Comparison of ENCODE assay signal across 38 cellular contexts in the genomic region with DNA sequence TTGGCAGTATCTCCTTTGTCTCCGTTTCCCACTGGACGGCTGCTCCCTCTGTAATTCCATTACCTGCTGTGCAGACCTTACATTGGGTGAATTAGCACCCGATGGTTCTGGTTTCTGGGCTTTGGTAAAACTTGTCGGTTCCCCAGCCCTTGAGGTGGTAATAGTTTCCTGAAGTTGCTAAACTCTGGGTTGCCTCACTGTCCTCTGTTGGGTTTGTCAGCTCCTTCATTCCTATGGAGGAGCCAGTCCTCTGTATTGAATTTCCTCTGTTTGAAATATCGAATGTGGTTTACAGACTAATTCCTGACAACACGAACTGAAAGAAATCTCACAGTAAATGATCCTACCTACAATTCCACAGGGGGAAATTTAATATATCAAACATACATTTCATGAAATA.
"Had no signal": no experiment of that assay in that cellular context is flagged by ENCODE, and none has a peak within 500 bp of the region (broad histone marks: within the 10 kb centered on the region; RNA-seq: fewer than 3 reads in every experiment).

No MANE protein-coding gene starts in this region.

- H3K4me3 ChIP-seq: adrenal gland, ascending aorta, body of pancreas, breast epithelium, cardiac muscle cell had no signal

- H3K9me3 Mint-ChIP-seq: activated naive CD4-positive, alpha-beta T cell treated with anti-CD3 and anti-CD28 coated beads for 36 hours; activated naive CD4-positive, alpha-beta T cell treated with anti-CD3 and anti-CD28 coated beads, Interleukin-2, amount 10 ng/mL, durations not matched to agents 7 days and 5 days; activated naive CD4-positive, alpha-beta T cell treated with anti-CD3 and anti-CD28 coated beads, Interleukin-2, amount 50 U/mL, for 24 hours; activated naive CD4-positive, alpha-beta T cell treated with anti-CD3 and anti-CD28 coated beads, Interleukin-2, amount 50 U/mL, for 72 hours; activated naive CD8-positive, alpha-beta T cell treated with anti-CD3 and anti-CD28 coated beads for 36 hours; activated naive CD8-positive, alpha-beta T cell treated with anti-CD3 and anti-CD28 coated beads, Interleukin-2, amount 10 ng/mL, durations not matched to agents 7 days and 5 days; activated naive CD8-positive, alpha-beta T cell treated with anti-CD3 and anti-CD28 coated beads, Interleukin-2, amount 50 U/mL, for 24 hours; activated T-cell treated with anti-CD3 and anti-CD28 coated beads, Interleukin-2, amount 50 U/mL, for 24 hours; activated T-cell treated with anti-CD3 and anti-CD28 coated beads, Interleukin-2, amount 50 U/mL, for 4 hours; activated T-cell treated with anti-CD3 and anti-CD28 coated beads, Interleukin-2, amount 50 U/mL, for 72 hours; activated T-helper 1 cell treated with anti-CD3 and anti-CD28 coated beads, Interleukin-12 subunit alpha, Interleukin-12 subunit beta, Interleukin-2, Interleukin-4 antibody, amounts not matched to agents 30 ng/mL and 10 ng/mL and 1 ng/mL, durations not matched to agents 14 hours and 24 hours and 36 hours; activated T-helper 17 cell treated with anti-CD3 and anti-CD28 coated beads, Interleukin-2, amount 50 U/mL, for 72 hours; activated T-helper 2 cell treated with anti-CD3 and anti-CD28 coated beads, Interferon-gamma antibody, Interleukin-2, Interleukin-4, amounts not matched to agents 10 μg/mL and 5 μg/mL and 100 μg/mL, durations not matched to agents 14 hours and 24 hours and 36 hours had no signal

- ATAC-seq: activated naive CD4-positive, alpha-beta T cell treated with anti-CD3 and anti-CD28 coated beads, Interleukin-2, amount 50 U/mL, for 72 hours; activated naive CD8-positive, alpha-beta T cell treated with anti-CD3 and anti-CD28 coated beads, Interleukin-2, amount 50 U/mL, for 24 hours; activated T-cell treated with anti-CD3 and anti-CD28 coated beads, Interleukin-2, amount 50 U/mL, for 4 hours; activated T-cell treated with anti-CD3 and anti-CD28 coated beads, Interleukin-2, amount 50 U/mL, for 72 hours; activated T-helper 17 cell treated with anti-CD3 and anti-CD28 coated beads, Interleukin-2, amount 50 U/mL, for 72 hours; body of pancreas had no signal

- H3K27me3 Mint-ChIP-seq: activated naive CD4-positive, alpha-beta T cell treated with anti-CD3 and anti-CD28 coated beads, Interleukin-2, amount 10 ng/mL, durations not matched to agents 7 days and 5 days; activated naive CD4-positive, alpha-beta T cell treated with anti-CD3 and anti-CD28 coated beads, Interleukin-2, amount 50 U/mL, for 24 hours; activated naive CD8-positive, alpha-beta T cell; activated naive CD8-positive, alpha-beta T cell treated with anti-CD3 and anti-CD28 coated beads, Interleukin-2, amount 10 ng/mL, durations not matched to agents 7 days and 5 days; activated naive CD8-positive, alpha-beta T cell treated with anti-CD3 and anti-CD28 coated beads, Interleukin-2, amount 50 U/mL, for 24 hours; activated T-helper 17 cell treated with anti-CD3 and anti-CD28 coated beads, Interleukin-2, amount 50 U/mL, for 72 hours; brain; central memory CD8-positive, alpha-beta T cell had no signal

- H3K27ac ChIP-seq: adrenal gland, ascending aorta, body of pancreas, brain microvascular endothelial cell, breast epithelium, cardiac muscle cell had no signal

- H3K9me3 ChIP-seq: adrenal gland, ascending aorta, body of pancreas, breast epithelium had no signal

- H3K36me3 ChIP-seq: adrenal gland, ascending aorta, brain microvascular endothelial cell, breast epithelium, cardiac muscle cell had no signal

- H3K36me3 Mint-ChIP-seq: activated naive CD4-positive, alpha-beta T cell treated with anti-CD3 and anti-CD28 coated beads, Interleukin-2, amount 10 ng/mL, durations not matched to agents 7 days and 5 days; activated naive CD4-positive, alpha-beta T cell treated with anti-CD3 and anti-CD28 coated beads, Interleukin-2, amount 50 U/mL, for 24 hours; activated naive CD4-positive, alpha-beta T cell treated with anti-CD3 and anti-CD28 coated beads, Interleukin-2, amount 50 U/mL, for 72 hours; activated naive CD8-positive, alpha-beta T cell; activated naive CD8-positive, alpha-beta T cell treated with anti-CD3 and anti-CD28 coated beads for 36 hours; activated naive CD8-positive, alpha-beta T cell treated with anti-CD3 and anti-CD28 coated beads, Interleukin-2, amount 10 ng/mL, durations not matched to agents 7 days and 5 days; brain had no signal

- H3K27ac Mint-ChIP-seq: activated naive CD4-positive, alpha-beta T cell treated with anti-CD3 and anti-CD28 coated beads for 36 hours; activated naive CD4-positive, alpha-beta T cell treated with anti-CD3 and anti-CD28 coated beads, Interleukin-2, amount 10 ng/mL, durations not matched to agents 7 days and 5 days; activated naive CD4-positive, alpha-beta T cell treated with anti-CD3 and anti-CD28 coated beads, Interleukin-2, amount 50 U/mL, for 24 hours; activated naive CD4-positive, alpha-beta T cell treated with anti-CD3 and anti-CD28 coated beads, Interleukin-2, amount 50 U/mL, for 72 hours; activated naive CD8-positive, alpha-beta T cell; activated naive CD8-positive, alpha-beta T cell treated with anti-CD3 and anti-CD28 coated beads for 36 hours; activated naive CD8-positive, alpha-beta T cell treated with anti-CD3 and anti-CD28 coated beads, Interleukin-2, amount 10 ng/mL, durations not matched to agents 7 days and 5 days; activated naive CD8-positive, alpha-beta T cell treated with anti-CD3 and anti-CD28 coated beads, Interleukin-2, amount 50 U/mL, for 24 hours; activated T-cell treated with anti-CD3 and anti-CD28 coated beads, Interleukin-2, amount 50 U/mL, for 24 hours; activated T-cell treated with anti-CD3 and anti-CD28 coated beads, Interleukin-2, amount 50 U/mL, for 72 hours; activated T-helper 1 cell treated with anti-CD3 and anti-CD28 coated beads, Interleukin-12 subunit alpha, Interleukin-12 subunit beta, Interleukin-2, Interleukin-4 antibody, amounts not matched to agents 30 ng/mL and 10 ng/mL and 1 ng/mL, durations not matched to agents 14 hours and 24 hours and 36 hours; activated T-helper 17 cell treated with anti-CD3 and anti-CD28 coated beads, Interleukin-2, amount 50 U/mL, for 72 hours; activated T-helper 2 cell treated with anti-CD3 and anti-CD28 coated beads, Interferon-gamma antibody, Interleukin-2, Interleukin-4, amounts not matched to agents 10 μg/mL and 5 μg/mL and 100 μg/mL, durations not matched to agents 14 hours and 24 hours and 36 hours had no signal

- H3K27me3 ChIP-seq: adrenal gland, ascending aorta, body of pancreas, brain microvascular endothelial cell, cardiac muscle cell had no signal

- FAIRE-seq: bronchial epithelial cell had no signal

- H3K4me3 Mint-ChIP-seq: activated naive CD4-positive, alpha-beta T cell treated with anti-CD3 and anti-CD28 coated beads for 36 hours; activated naive CD4-positive, alpha-beta T cell treated with anti-CD3 and anti-CD28 coated beads, Interleukin-2, amount 10 ng/mL, durations not matched to agents 7 days and 5 days; activated naive CD4-positive, alpha-beta T cell treated with anti-CD3 and anti-CD28 coated beads, Interleukin-2, amount 50 U/mL, for 24 hours; activated naive CD8-positive, alpha-beta T cell; activated naive CD8-positive, alpha-beta T cell treated with anti-CD3 and anti-CD28 coated beads for 36 hours; activated naive CD8-positive, alpha-beta T cell treated with anti-CD3 and anti-CD28 coated beads, Interleukin-2, amount 10 ng/mL, durations not matched to agents 7 days and 5 days; activated naive CD8-positive, alpha-beta T cell treated with anti-CD3 and anti-CD28 coated beads, Interleukin-2, amount 50 U/mL, for 24 hours; activated T-cell treated with anti-CD3 and anti-CD28 coated beads, Interleukin-2, amount 50 U/mL, for 24 hours; activated T-cell treated with anti-CD3 and anti-CD28 coated beads, Interleukin-2, amount 50 U/mL, for 4 hours; activated T-cell treated with anti-CD3 and anti-CD28 coated beads, Interleukin-2, amount 50 U/mL, for 72 hours; activated T-helper 1 cell treated with anti-CD3 and anti-CD28 coated beads, Interleukin-12 subunit alpha, Interleukin-12 subunit beta, Interleukin-2, Interleukin-4 antibody, amounts not matched to agents 30 ng/mL and 10 ng/mL and 1 ng/mL, durations not matched to agents 14 hours and 24 hours and 36 hours; activated T-helper 17 cell treated with anti-CD3 and anti-CD28 coated beads, Interleukin-2, amount 50 U/mL, for 72 hours; brain; central memory CD8-positive, alpha-beta T cell had no signal

- DNase-seq: activated effector memory CD4-positive, alpha-beta T cell treated with anti-CD3 and anti-CD28 coated beads, Interleukin-2, amount 50 U/mL, for 16 hours; activated effector memory CD4-positive, alpha-beta T cell treated with Interleukin-2 at 50 U/mL for 16 hours; activated gamma-delta T cell; activated gamma-delta T cell treated with Interleukin-2 at 50 U/mL for 16 hours; activated naive CD4-positive, alpha-beta T cell; activated naive CD4-positive, alpha-beta T cell treated with anti-CD3 and anti-CD28 coated beads for 36 hours; activated naive CD4-positive, alpha-beta T cell treated with anti-CD3 and anti-CD28 coated beads, Interleukin-2, amount 10 ng/mL, durations not matched to agents 7 days and 5 days; activated naive CD4-positive, alpha-beta T cell treated with anti-CD3 and anti-CD28 coated beads, Interleukin-2, amount 50 U/mL, for 16 hours; activated naive CD4-positive, alpha-beta T cell treated with Interleukin-2 at 50 U/mL for 16 hours; activated naive CD8-positive, alpha-beta T cell treated with anti-CD3 and anti-CD28 coated beads for 36 hours; activated naive CD8-positive, alpha-beta T cell treated with anti-CD3 and anti-CD28 coated beads, Interleukin-2, amount 10 ng/mL, durations not matched to agents 7 days and 5 days; activated naive CD8-positive, alpha-beta T cell treated with anti-CD3 and anti-CD28 coated beads, Interleukin-2, amount 50 U/mL, for 24 hours; activated T-cell treated with anti-CD3 and anti-CD28 coated beads for 4 hours; activated T-cell treated with anti-CD3 and anti-CD28 coated beads, Interleukin-2, amount 50 U/mL, for 1 hour; activated T-cell treated with anti-CD3 and anti-CD28 coated beads, Interleukin-2, amount 50 U/mL, for 24 hours; activated T-cell treated with anti-CD3 and anti-CD28 coated beads, Interleukin-2, amount 50 U/mL, for 4 hours; activated T-cell treated with anti-CD3 and anti-CD28 coated beads, Interleukin-2, amount 50 U/mL, for 48 hours; activated T-cell treated with anti-CD3 and anti-CD28 coated beads, Interleukin-2, amount 50 U/mL, for 72 hours; adrenal gland; amniotic stem cell; aorta; body of pancreas; brain microvascular endothelial cell; caudate nucleus; central memory CD4-positive, alpha-beta T cell; cerebellar nuclear complex had no signal

- H3K4me1 Mint-ChIP-seq: activated naive CD4-positive, alpha-beta T cell treated with anti-CD3 and anti-CD28 coated beads, Interleukin-2, amount 10 ng/mL, durations not matched to agents 7 days and 5 days; activated naive CD4-positive, alpha-beta T cell treated with anti-CD3 and anti-CD28 coated beads, Interleukin-2, amount 50 U/mL, for 24 hours; activated naive CD8-positive, alpha-beta T cell treated with anti-CD3 and anti-CD28 coated beads for 36 hours; activated naive CD8-positive, alpha-beta T cell treated with anti-CD3 and anti-CD28 coated beads, Interleukin-2, amount 10 ng/mL, durations not matched to agents 7 days and 5 days; activated naive CD8-positive, alpha-beta T cell treated with anti-CD3 and anti-CD28 coated beads, Interleukin-2, amount 50 U/mL, for 24 hours; activated T-helper 17 cell treated with anti-CD3 and anti-CD28 coated beads, Interleukin-2, amount 50 U/mL, for 72 hours; central memory CD8-positive, alpha-beta T cell had no signal

- H3K4me1 ChIP-seq: adrenal gland, ascending aorta, body of pancreas, breast epithelium had no signal
